ENCODE assay signal across 8 cellular contexts in genomic region chrX:16711219-16712115, GRCh38. TPM values are rescaled to one million over a fixed set of nuclear protein-coding genes. Genes with fewer than 3 reads are reported as not detected.
DNase-seq lines count a peak whose midpoint lies in the region; ATAC-seq, FAIRE-seq and TF ChIP-seq lines count a peak whose summit lies in the region.

No MANE protein-coding gene starts in this region.

- peak; percentile 9 for ATAC-seq in HG03139 (IDR thresholded peaks at IDR 0.05; ENCODE audit: unreplicated experiment)

- no peak for TF ChIP-seq POLR2A in GM12892 (IDR thresholded peaks at IDR 0.05; ENCODE audit: low read depth, low read length)

- no peaks in the 10 kb centered on the region for H3K9me3 ChIP-seq in iPS-20b (ENCODE audit: insufficient read depth, low read depth, low read length)
- H3K9me3 ChIP-seq in smooth muscle cell (replicated peaks; ENCODE audit: low read depth) = no peaks in the 10 kb centered on the region

- peak overlapping the region; percentile 88 for H3K4me3 ChIP-seq in iPS-20b (ENCODE audit: low read length)
- peak overlapping the region; percentile 86 for H3K4me3 ChIP-seq in smooth muscle cell

- no peaks in the 10 kb centered on the region for H3K4me1 ChIP-seq in iPS-20b (ENCODE audit: insufficient read depth, low read length)
- H3K4me1 ChIP-seq in smooth muscle cell (ENCODE audit: low read depth) = peaks cover 6% of the 10 kb centered on the region

- H3K27ac ChIP-seq in 22Rv1 = peak overlapping the region; percentile 58
- peak overlapping the region; percentile 40 for H3K27ac ChIP-seq in iPS-20b (ENCODE audit: low read length)
- H3K27ac ChIP-seq in smooth muscle cell (ENCODE audit: low read depth) = peak overlapping the region; percentile 4

- 10% methylated on average over 40 of the region's 40 CpGs for WGBS in smooth muscle cell (ENCODE audit: low lambda C conversion rate)

- peaks cover 13% of the 10 kb centered on the region for H3K4me1 Mint-ChIP-seq in activated naive CD8-positive, alpha-beta T cell (ENCODE audit: low read depth)

- peak; percentile 81 for FAIRE-seq in GM12892 (lab: Jason Lieb, UNC)

- no peaks in the 10 kb centered on the region for H4K20me1 ChIP-seq in smooth muscle cell (ENCODE audit: low read depth)

- H3K27me3 Mint-ChIP-seq in activated naive CD8-positive, alpha-beta T cell = no peaks in the 10 kb centered on the region

- peak overlapping the region; percentile 100 for H2AFZ ChIP-seq in smooth muscle cell (ENCODE audit: low read depth)

- H3K36me3 ChIP-seq in iPS-20b (ENCODE audit: insufficient read depth, low read depth, low read length) (peaks cover 15% of the 10 kb centered on the region), smooth muscle cell (ENCODE audit: low read depth) (no peaks in the 10 kb centered on the region)

- TF ChIP-seq CTCF in 22Rv1 (IDR thresholded peaks at IDR 0.05) (no peak), smooth muscle cell (IDR thresholded peaks at IDR 0.05; ENCODE audit: borderline replicate concordance, insufficient read depth, poor library complexity, severe bottlenecking) (no peak)

- H3K79me2 ChIP-seq in smooth muscle cell (ENCODE audit: low read depth) = peaks cover 7% of the 10 kb centered on the region

- H3K9ac ChIP-seq in iPS-20b (ENCODE audit: low read depth, low read length) (peak overlapping the region; percentile 93), smooth muscle cell (ENCODE audit: low read depth) (peak overlapping the region; percentile 69)

- peak overlapping the region; percentile 77 for H3K27ac Mint-ChIP-seq in activated naive CD8-positive, alpha-beta T cell

- peak overlapping the region; percentile 86 for H3K4me3 Mint-ChIP-seq in activated naive CD8-positive, alpha-beta T cell

- H3K36me3 Mint-ChIP-seq in activated naive CD8-positive, alpha-beta T cell = no peaks in the 10 kb centered on the region

- H3K27me3 ChIP-seq in iPS-20b (ENCODE audit: insufficient read depth, low read length) (no peaks in the 10 kb centered on the region), smooth muscle cell (ENCODE audit: low read depth) (no peaks in the 10 kb centered on the region)

- no peaks in the 10 kb centered on the region for H3F3A ChIP-seq in smooth muscle cell (ENCODE audit: low read depth)

- H3K9me3 Mint-ChIP-seq in activated naive CD8-positive, alpha-beta T cell (ENCODE audit: low read depth) = no peaks in the 10 kb centered on the region

- DNase-seq in GM12892 (ENCODE audit: insufficient read length) (peak; percentile 19), smooth muscle cell (lab: John Stamatoyannopoulos, UW; ENCODE audit: unreplicated experiment) (no peak), NCI-H524 treated with DMSO at 0.1 percent for 48 hours (lab: John Stamatoyannopoulos, UW) (no peak), kidney tubule cell (ENCODE audit: low spot score) (no peak)

- H3K4me2 ChIP-seq in smooth muscle cell = peak overlapping the region; percentile 95

RNA-seq across cellular contexts. Expression of gene CTPS2, which starts 1.0 kb away (rescaled TPM):
- polyA plus RNA-seq in GM12892 (2012; ENCODE audit: missing spikeins) = 11.4 TPM
- total RNA-seq in smooth muscle cell = 37.1 and 45.1 TPM in 2 replicates
- 19.4 and 20.6 TPM in 2 replicates for polyA plus RNA-seq in smooth muscle cell

RNA-seq across cellular contexts. Expression of gene SYAP1, which starts 7.9 kb away (rescaled TPM):
- polyA plus RNA-seq in GM12892 (2012; ENCODE audit: missing spikeins) = 17.4 TPM
- total RNA-seq in smooth muscle cell = 52.3 and 64.0 TPM in 2 replicates
- 52.8 and 54.2 TPM in 2 replicates for polyA plus RNA-seq in smooth muscle cell

Comparison
In these comparisons a context has a peak if more than half of its experiments do, and no peak if none do; other contexts are left out.
1. H3K27ac ChIP-seq: peak in every context shown above with its lines; median percentile 58 in 22Rv1; 40 in iPS-20b; 4 in smooth muscle cell.